In genomic region chr4:161869511-161869910, GRCh38 we compare ENCODE assay signal across 25 cellular contexts.
DNase-seq lines count a peak whose midpoint lies in the region; ATAC-seq, FAIRE-seq and TF ChIP-seq lines count a peak whose summit lies in the region.
"Had no signal": no experiment of that assay in that cellular context is flagged by ENCODE, and none has a peak within 500 bp of the region (broad histone marks: within the 10 kb centered on the region; RNA-seq: fewer than 3 reads in every experiment).

No MANE protein-coding gene starts in this region.

- H4K20me1 ChIP-seq in GM12878 (ENCODE audit: control insufficient read depth, insufficient read depth): no peaks in the 10 kb centered on the region

- in situ Hi-C loops in G401 (cut with HindIII; ENCODE audit: low sequenced_read_pairs): no loop called here
- in situ Hi-C loops in GM12878 (cut with MboI): no loop called here

- H3K27me3 ChIP-seq in GM12878 (replicated peaks in 1 of 2; ENCODE audit: control insufficient read depth in 2 of 2, insufficient read depth in 2 of 2, low read length in 1 of 2): no peaks in the 10 kb centered on the region
- no peaks in the 10 kb centered on the region for H3K27me3 ChIP-seq in naive thymus-derived CD4-positive, alpha-beta T cell (ENCODE audit: control insufficient read depth in 2 of 2, insufficient read depth in 2 of 2, low read length in 2 of 2)

- intact Hi-C loops in GM12878 (cut with micrococcal nuclease; ENCODE audit: unreplicated experiment): no loop called here
- intact Hi-C loops in naive thymus-derived CD4-positive, alpha-beta T cell (cut with micrococcal nuclease): no loop called here

- TF ChIP-seq RAD21 in GM12878 (IDR thresholded peaks at IDR 0.05; ENCODE audit: insufficient read depth, low read depth, low read length): no peak

- no peak for FAIRE-seq in GM12878 (lab: Jason Lieb, UNC)

- SMC1A ChIA-PET in GM12878 (lab: Charles Lee; ENCODE audit: uncharacterized antibody, unreplicated experiment): no interaction called here

- no peak overlapping the region for H3K4me3 ChIP-seq in GM12878
- H3K4me3 ChIP-seq in epithelial cell of esophagus (ENCODE audit: low read length): no peak overlapping the region
- H3K4me3 ChIP-seq in naive thymus-derived CD4-positive, alpha-beta T cell (ENCODE audit: low read length): no peak overlapping the region
- H3K4me3 ChIP-seq: GM23338 had no signal

- no peaks in the 10 kb centered on the region for H3K4me1 ChIP-seq in GM12878 (ENCODE audit: control insufficient read depth, insufficient read depth, low read length)
- H3K4me1 ChIP-seq in naive thymus-derived CD4-positive, alpha-beta T cell (ENCODE audit: control insufficient read depth in 2 of 2, insufficient read depth in 2 of 2, low read length in 2 of 2): no peaks in the 10 kb centered on the region

- no peak overlapping the region for H3K9ac ChIP-seq in GM12878 (ENCODE audit: control insufficient read depth, insufficient read depth, low read length)
- H3K9ac ChIP-seq: SK-N-SH had no signal

- H3K27me3 Mint-ChIP-seq in naive thymus-derived CD4-positive, alpha-beta T cell: no peaks in the 10 kb centered on the region
- H3K27me3 Mint-ChIP-seq: CD4-positive, alpha-beta memory T cell had no signal

- DNase-seq in DMS 273 (lab: John Stamatoyannopoulos, UW; ENCODE audit: unreplicated experiment): peak; percentile 57
- peak; percentile 86 for DNase-seq in G401 (ENCODE audit: low spot score)
- no peak for DNase-seq in GM12878 (ENCODE audit: low read depth, low spot score)
- DNase-seq in epithelial cell of esophagus (ENCODE audit: low read depth): peak; percentile 13
- no peak for DNase-seq in naive thymus-derived CD4-positive, alpha-beta T cell
- DNase-seq in activated effector memory CD4-positive, alpha-beta T cell treated with Interleukin-2 at 50 U/mL for 16 hours: no peak
- DNase-seq: CD4-positive, alpha-beta memory T cell; COR-L47; DND-41; H9; HFFc6; KG1; NCI-H1092; NCI-H1417 treated with DMSO at 0.1 percent for 48 hours; NCI-H187; NCI-H2107; NCI-H2227 treated with DMSO at 0.1 percent for 48 hours; NCI-H510A; NK-92 treated with Interleukin-12 subunit alpha and Interleukin-12 subunit beta, amount 100 ng/mL, for 24 hours; PC-3; SK-N-SH; SW 1271 had no signal

- CTCF ChIA-PET in GM12878 (lab: Yijun Ruan, JAX): interaction anchor here (0.6 kb wide), 1 partner anchor 600 kb away, joined by 3 read pairs; no protein-coding TSS in a partner anchor
- CTCF ChIA-PET in naive thymus-derived CD4-positive, alpha-beta T cell (lab: Charles Lee): no interaction called here

- no peaks in the 10 kb centered on the region for H3K4me1 Mint-ChIP-seq in naive thymus-derived CD4-positive, alpha-beta T cell
- H3K4me1 Mint-ChIP-seq: CD4-positive, alpha-beta memory T cell; GM23338 had no signal

- TF ChIP-seq CTCF in GM12878 (IDR thresholded peaks at IDR 0.05 in 2 of 3, conservative IDR thresholded peaks at IDR 0.05 in 1 of 3; ENCODE audit: control insufficient read depth in 2 of 3, extremely low read depth in 1 of 3, insufficient read depth in 1 of 3, low read depth in 3 of 3, low read length in 3 of 3) (no peak), epithelial cell of esophagus (IDR thresholded peaks at IDR 0.05; ENCODE audit: insufficient read depth, low read depth, low read length, missing control alignments) (no peak)

- BruUV-seq in GM12878 (replicated peaks; lab: Mats Ljungman, UMichigan): no TSS peak

- H3K27ac Mint-ChIP-seq in naive thymus-derived CD4-positive, alpha-beta T cell: no peak overlapping the region
- H3K27ac Mint-ChIP-seq: CD4-positive, alpha-beta memory T cell; GM23338; H9; HFFc6; T-helper 1 cell treated with Interleukin-12 subunit alpha and Interleukin-12 subunit beta and Interleukin-4 antibody, amounts not matched to agents 30 μg/mL and 1 μg/mL, for 36 hours had no signal

- H3K4me2 ChIP-seq in GM12878 (ENCODE audit: control insufficient read depth, insufficient read depth): no peak overlapping the region
- H3K4me2 ChIP-seq: GM23338, SK-N-SH had no signal

- no peak for TF ChIP-seq POLR2A in GM12878 (IDR thresholded peaks at IDR 0.05; ENCODE audit: low read depth, low read length)

- 0% methylated on average over 2 of the region's 2 CpGs for WGBS in GM12878 (ENCODE audit: insufficient coverage, insufficient replicate concordance, low lambda C conversion rate, missing lambda C conversion rate)

- H3K9me3 ChIP-seq in GM12878 (replicated peaks; ENCODE audit: control insufficient read depth, insufficient read depth, low read length): no peaks in the 10 kb centered on the region
- H3K9me3 ChIP-seq in naive thymus-derived CD4-positive, alpha-beta T cell (ENCODE audit: control insufficient read depth in 2 of 3, low read length in 3 of 3): no peaks in the 10 kb centered on the region
- H3K9me3 ChIP-seq: SK-N-SH had no signal

- no peak overlapping the region for H3K27ac ChIP-seq in GM12878 (ENCODE audit: control insufficient read depth, insufficient read depth)
- no peak overlapping the region for H3K27ac ChIP-seq in naive thymus-derived CD4-positive, alpha-beta T cell (ENCODE audit: low read depth, low read length)

- H3K36me3 ChIP-seq in GM12878 (ENCODE audit: control insufficient read depth in 2 of 2, insufficient read depth in 2 of 2, low read length in 1 of 2): no peaks in the 10 kb centered on the region
- H3K36me3 ChIP-seq in naive thymus-derived CD4-positive, alpha-beta T cell (ENCODE audit: control insufficient read depth in 2 of 3, insufficient read depth in 3 of 3, low read length in 3 of 3): no peaks in the 10 kb centered on the region

- no peaks in the 10 kb centered on the region for H3K36me3 Mint-ChIP-seq in naive thymus-derived CD4-positive, alpha-beta T cell
- H3K36me3 Mint-ChIP-seq: CD4-positive, alpha-beta memory T cell had no signal

- POLR2A ChIA-PET in GM12878 (lab: Charles Lee): no interaction called here
- POLR2A ChIA-PET in naive thymus-derived CD4-positive, alpha-beta T cell (lab: Charles Lee): no interaction called here

- H3K4me3 Mint-ChIP-seq in naive thymus-derived CD4-positive, alpha-beta T cell: no peak overlapping the region
- H3K4me3 Mint-ChIP-seq: CD4-positive, alpha-beta memory T cell; GM23338; H9; HFFc6; T-helper 1 cell treated with Interleukin-12 subunit alpha and Interleukin-12 subunit beta and Interleukin-4 antibody, amounts not matched to agents 30 μg/mL and 1 μg/mL, for 36 hours had no signal

- H3K79me2 ChIP-seq in GM12878 (ENCODE audit: control insufficient read depth, insufficient read depth, low read length): no peaks in the 10 kb centered on the region

- TF ChIP-seq EP300 in GM12878 (IDR thresholded peaks at IDR 0.05; ENCODE audit: borderline replicate concordance in 1 of 2, control insufficient read depth in 1 of 2, low read depth in 2 of 2, low read length in 2 of 2): no peak

- peaks cover 0 to 18% (median 2%) of the 10 kb centered on the region in 11 donors for H3K9me3 Mint-ChIP-seq in naive thymus-derived CD4-positive, alpha-beta T cell
- H3K9me3 Mint-ChIP-seq: GM23338; H9; T-helper 1 cell treated with Interleukin-12 subunit alpha and Interleukin-12 subunit beta and Interleukin-4 antibody, amounts not matched to agents 30 μg/mL and 1 μg/mL, for 36 hours had no signal

- RAD21 ChIA-PET in GM12878 (lab: Charles Lee; ENCODE audit: unreplicated experiment): no interaction called here

- ATAC-seq in GM12878 (peak; percentile 34; the same call in 1 of the 3 replicates), HG02973 (IDR thresholded peaks at IDR 0.05; ENCODE audit: unreplicated experiment) (no peak)
- no peak for ATAC-seq in naive thymus-derived CD4-positive, alpha-beta T cell
- ATAC-seq: GM23338, PC-3 had no signal

- H2AFZ ChIP-seq in GM12878 (ENCODE audit: control insufficient read depth, low read depth, low read length): no peak overlapping the region
- H2AFZ ChIP-seq: GM23338 had no signal

TF ChIP-seq in GM12878, 131 proteins besides CTCF, POLR2A, EP300 and RAD21 (continues in another document):
- TF ChIP-seq TCF7 (IDR thresholded peaks at IDR 0.05; ENCODE audit: borderline replicate concordance): no peak
- no peak for TF ChIP-seq SREBF2 (IDR thresholded peaks at IDR 0.05; ENCODE audit: low read length)
- no peak for TF ChIP-seq ZBTB33 (IDR thresholded peaks at IDR 0.05)
- TF ChIP-seq BCLAF1 (IDR thresholded peaks at IDR 0.05): no peak
- no peak for TF ChIP-seq CBX3 (IDR thresholded peaks at IDR 0.05; ENCODE audit: borderline replicate concordance, low read depth)

Comparison
In these comparisons a context has a peak if more than half of its experiments do, and no peak if none do; other contexts are left out.
1. DNase-seq: peak in DMS 273 (single experiment), G401 (single experiment) and epithelial cell of esophagus (single experiment); none in GM12878 (single experiment), naive thymus-derived CD4-positive, alpha-beta T cell (0 of 9) and activated effector memory CD4-positive, alpha-beta T cell treated with Interleukin-2 at 50 U/mL for 16 hours (single experiment).